In genomic region chr4:109649872-109650271, GRCh38 we compare ENCODE assay signal across 10 cellular contexts. TPM values are rescaled to one million over a fixed set of nuclear protein-coding genes. Genes with fewer than 3 reads are reported as not detected.
DNase-seq lines count a peak whose midpoint lies in the region; ATAC-seq lines count a peak whose summit lies in the region.
"Had no signal": no experiment of that assay in that cellular context is flagged by ENCODE, and none has a peak within 500 bp of the region (broad histone marks: within the 10 kb centered on the region; RNA-seq: fewer than 3 reads in every experiment).

No MANE protein-coding gene starts in this region.

- intact Hi-C loops in activated CD4-positive, alpha-beta T cell treated with anti-CD3 and anti-CD28 coated beads for 36 hours (cut with DNase I, micrococcal nuclease), result loop anchor here (2.0 to 10.0 kb wide), 5 partner anchors 61 to 545 kb away; partner anchors contain the start of genes ELOVL6 (in 1 of the 2), GAR1 (in 1 of the 2), MCUB (in 1 of the 2) and SEC24B (in 1 of the 2)

- no peak overlapping the region for H3K4me3 Mint-ChIP-seq in activated CD4-positive, alpha-beta T cell treated with anti-CD3 and anti-CD28 coated beads for 36 hours

- no peak for DNase-seq in activated CD4-positive, alpha-beta T cell treated with anti-CD3 and anti-CD28 coated beads for 36 hours
- no peak for DNase-seq in activated CD4-positive, alpha-beta T cell treated with anti-CD3 and anti-CD28 coated beads, Interleukin-2, amount 50 U/mL, for 4 hours
- no peak for DNase-seq in effector memory CD4-positive, alpha-beta T cell
- no peak for DNase-seq in H4 (ENCODE audit: low spot score)
- no peak for DNase-seq in MG63
- DNase-seq in NCI-H187 (lab: John Stamatoyannopoulos, UW), result no peak
- DNase-seq: MV-4-11, uterus had no signal

- ATAC-seq in activated CD4-positive, alpha-beta T cell treated with anti-CD3 and anti-CD28 coated beads for 36 hours, result peak; percentile 59
- ATAC-seq in GM21515 (IDR thresholded peaks at IDR 0.05; ENCODE audit: unreplicated experiment), result peak; percentile 68
- peak; percentile 75 for ATAC-seq in HG03196 (IDR thresholded peaks at IDR 0.05; ENCODE audit: unreplicated experiment)

- H3K27ac ChIP-seq in effector memory CD4-positive, alpha-beta T cell (ENCODE audit: insufficient read depth, low read length, poor library complexity, severe bottlenecking), result peak overlapping the region; percentile 28
- H3K27ac ChIP-seq: uterus had no signal

- H3K36me3 ChIP-seq in effector memory CD4-positive, alpha-beta T cell (ENCODE audit: control insufficient read depth, insufficient read depth, low read length), result peaks cover 6% of the 10 kb centered on the region
- no peaks in the 10 kb centered on the region for H3K36me3 ChIP-seq in MG63
- H3K36me3 ChIP-seq: uterus had no signal

- POLR2A ChIA-PET in activated CD4-positive, alpha-beta T cell treated with anti-CD3 and anti-CD28 coated beads for 36 hours (lab: Charles Lee), result interaction anchor here (0.6 kb wide), 2 partner anchors 59 to 72 kb away, joined by 3 read pairs; no protein-coding TSS in a partner anchor

- H3K27me3 Mint-ChIP-seq in activated CD4-positive, alpha-beta T cell treated with anti-CD3 and anti-CD28 coated beads for 36 hours, result no peaks in the 10 kb centered on the region

- peaks cover 44% of the 10 kb centered on the region for H3K4me1 ChIP-seq in effector memory CD4-positive, alpha-beta T cell (ENCODE audit: control insufficient read depth, insufficient read depth, low read length, poor library complexity, severe bottlenecking)
- H3K4me1 ChIP-seq: uterus had no signal

- CTCF ChIA-PET in activated CD4-positive, alpha-beta T cell treated with anti-CD3 and anti-CD28 coated beads for 36 hours (lab: Charles Lee), result interaction anchor here (0.6 kb wide), 1 partner anchor 89 kb away, joined by 3 read pairs; no protein-coding TSS in a partner anchor

- peak overlapping the region; percentile 61 for H3K27ac Mint-ChIP-seq in activated CD4-positive, alpha-beta T cell treated with anti-CD3 and anti-CD28 coated beads for 36 hours

- H3K9me3 Mint-ChIP-seq in activated CD4-positive, alpha-beta T cell treated with anti-CD3 and anti-CD28 coated beads for 36 hours (ENCODE audit: low read depth), result peaks cover 22% of the 10 kb centered on the region

- no peaks in the 10 kb centered on the region for H3K27me3 ChIP-seq in effector memory CD4-positive, alpha-beta T cell (replicated peaks; ENCODE audit: control insufficient read depth, insufficient read depth, low read length, poor library complexity, severe bottlenecking)
- H3K27me3 ChIP-seq in MG63, result no peaks in the 10 kb centered on the region
- H3K27me3 ChIP-seq: uterus had no signal

- H3K9me3 ChIP-seq in effector memory CD4-positive, alpha-beta T cell (ENCODE audit: control insufficient read depth, low read length), result peaks cover 11% of the 10 kb centered on the region
- H3K9me3 ChIP-seq in MG63, result no peaks in the 10 kb centered on the region

- H3K4me1 Mint-ChIP-seq in activated CD4-positive, alpha-beta T cell treated with anti-CD3 and anti-CD28 coated beads for 36 hours, result peaks cover 42% of the 10 kb centered on the region

- peaks cover 53% of the 10 kb centered on the region for H3K36me3 Mint-ChIP-seq in activated CD4-positive, alpha-beta T cell treated with anti-CD3 and anti-CD28 coated beads for 36 hours (ENCODE audit: low read depth)

- H3K4me3 ChIP-seq in effector memory CD4-positive, alpha-beta T cell (ENCODE audit: insufficient read depth, low read depth, low read length, poor library complexity, severe bottlenecking), result no peak overlapping the region
- no peak overlapping the region for H3K4me3 ChIP-seq in MG63
- H3K4me3 ChIP-seq: uterus had no signal

RNA-seq across cellular contexts. Expression of gene CASP6, which starts 53.4 kb away (rescaled TPM):
- 10 to 100 TPM; 23.3 to 26.5 TPM for total RNA-seq in activated CD4-positive, alpha-beta T cell treated with anti-CD3 and anti-CD28 coated beads for 36 hours
- 54.9 and 69.8 TPM in 2 replicates for total RNA-seq in H4 (2014; rRNA removed; shearing (Covaris generic))
- 16.1 and 22.7 TPM in 2 replicates for total RNA-seq in MG63 (2014; rRNA removed; shearing (Covaris generic); ENCODE audit: low replicate concordance)
